Comparison of ENCODE assay signal across 1 cellular context in genomic region chr1:40143891-40144575, GRCh38.
TF ChIP-seq lines count a peak whose summit lies in the region.

No MANE protein-coding gene starts in this region.

TF ChIP-seq in IMR-90, 13 proteins besides CTCF, POLR2A, EP300 and RAD21 (continued from another document):
- peak; percentile 63; the same call in 1 of the 2 replicates for TF ChIP-seq MAZ (IDR thresholded peaks at IDR 0.05; ENCODE audit: borderline replicate concordance, low read depth, low read length)
- no peak for TF ChIP-seq MAFK (IDR thresholded peaks at IDR 0.05; ENCODE audit: low read depth, low read length)
